19 cellular contexts compared by ENCODE assay signal in the genomic region with DNA sequence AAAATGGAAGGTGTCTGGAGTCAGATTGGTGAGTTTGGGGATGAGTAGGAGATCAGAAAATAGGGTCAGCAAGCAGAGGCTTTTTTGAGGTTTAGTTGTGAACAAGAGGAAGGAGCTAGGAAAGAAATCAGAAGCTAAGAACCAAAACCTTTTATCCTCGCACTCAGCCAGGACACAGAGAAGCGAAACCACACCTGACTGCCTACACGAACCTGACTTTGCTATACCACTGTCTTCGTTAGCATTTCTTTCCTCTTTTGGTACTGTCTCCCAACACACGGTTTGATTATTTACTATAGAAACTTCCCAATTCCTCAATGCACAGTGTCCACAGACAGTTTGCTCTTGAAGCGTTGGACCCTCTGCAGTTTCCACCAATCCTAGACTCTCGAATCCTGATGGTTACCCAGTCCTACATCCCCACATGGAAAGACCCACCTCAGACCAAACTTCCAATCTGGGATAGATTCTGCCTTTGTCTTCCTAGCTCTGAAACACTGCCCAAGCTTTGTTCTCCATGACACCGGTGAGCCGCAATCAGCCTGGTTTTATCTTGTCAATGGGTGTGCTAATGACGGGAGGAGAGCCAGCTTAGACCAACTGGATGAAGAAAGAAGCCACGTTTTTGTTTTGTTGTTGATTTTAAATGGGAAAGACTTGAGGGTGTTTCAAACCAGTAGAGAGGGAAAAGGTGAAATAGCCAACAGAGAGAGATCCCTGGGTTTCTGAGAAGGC.
"Had no signal": no experiment of that assay in that cellular context is flagged by ENCODE, and none has a peak within 500 bp of the region (broad histone marks: within the 10 kb centered on the region; RNA-seq: fewer than 3 reads in every experiment).

No MANE protein-coding gene starts in this region.

- H3K27me3 ChIP-seq: gastrocnemius medialis, neutrophil, right lobe of liver, tibial artery, upper lobe of left lung, uterus had no signal

- H3K4me3 ChIP-seq: gastrocnemius medialis, mucosa of descending colon, psoas muscle, right lobe of liver, tibial artery, upper lobe of left lung, uterus had no signal

- ATAC-seq: esophagus mucosa; gastrocnemius medialis; left lobe of liver; mucosa of descending colon; naive thymus-derived CD8-positive, alpha-beta T cell; psoas muscle; right lobe of liver; stimulated activated effector memory CD8-positive, alpha-beta T cell treated with anti-CD3 and anti-CD28 coated beads, Interleukin-12 subunit alpha, Interleukin-12 subunit beta, amount 100 ng/mL, for 72 hours had no signal

- H3K4me3 Mint-ChIP-seq: naive thymus-derived CD8-positive, alpha-beta T cell; stimulated activated effector memory CD8-positive, alpha-beta T cell treated with anti-CD3 and anti-CD28 coated beads, Interleukin-12 subunit alpha, Interleukin-12 subunit beta, amount 100 ng/mL, for 72 hours; stimulated activated naive CD8-positive, alpha-beta T cell treated with anti-CD3 and anti-CD28 coated beads, Interleukin-15, Interleukin-2, amounts not matched to agents 100 ng/mL and 50 ng/mL, for 24 hours had no signal

- H3K9me3 ChIP-seq: gastrocnemius medialis, psoas muscle, right lobe of liver, tibial artery, uterus had no signal

- DNase-seq: effector CD4-positive, alpha-beta T cell; gastrocnemius medialis; islet precursor cell; mammary epithelial cell; mucosa of descending colon; naive thymus-derived CD8-positive, alpha-beta T cell; psoas muscle; retina; right lobe of liver; stimulated activated CD4-positive, alpha-beta T cell treated with anti-CD3 and anti-CD28 coated beads, Interleukin-4, amount 100 ng/mL, for 1 hour; stimulated activated CD8-positive, alpha-beta memory T cell treated with anti-CD3 and anti-CD28 coated beads, Interleukin-4, amount 100 ng/mL, for 48 hours; tibial artery; upper lobe of left lung; uterus had no signal

- H3K27me3 Mint-ChIP-seq: naive thymus-derived CD8-positive, alpha-beta T cell; stimulated activated naive CD8-positive, alpha-beta T cell treated with anti-CD3 and anti-CD28 coated beads, Interleukin-15, Interleukin-2, amounts not matched to agents 100 ng/mL and 50 ng/mL, for 24 hours had no signal

- H3K4me1 ChIP-seq: gastrocnemius medialis, psoas muscle, right lobe of liver, uterus had no signal

- H3K27ac ChIP-seq: gastrocnemius medialis, neutrophil, psoas muscle, right lobe of liver, tibial artery, upper lobe of left lung, uterus had no signal

- H3K27ac Mint-ChIP-seq: stimulated activated effector memory CD8-positive, alpha-beta T cell treated with anti-CD3 and anti-CD28 coated beads, Interleukin-12 subunit alpha, Interleukin-12 subunit beta, amount 100 ng/mL, for 72 hours; stimulated activated naive CD8-positive, alpha-beta T cell treated with anti-CD3 and anti-CD28 coated beads, Interleukin-15, Interleukin-2, amounts not matched to agents 100 ng/mL and 50 ng/mL, for 24 hours had no signal

- H3K36me3 ChIP-seq: gastrocnemius medialis, neutrophil, right lobe of liver, tibial artery, upper lobe of left lung, uterus had no signal

- H3K36me3 Mint-ChIP-seq: stimulated activated effector memory CD8-positive, alpha-beta T cell treated with anti-CD3 and anti-CD28 coated beads, Interleukin-12 subunit alpha, Interleukin-12 subunit beta, amount 100 ng/mL, for 72 hours had no signal
